In genomic region chr4:159158083-159158617, GRCh38 we compare ENCODE assay signal across 23 cellular contexts. TPM values are rescaled to one million over a fixed set of nuclear protein-coding genes. Genes with fewer than 3 reads are reported as not detected.
DNase-seq lines count a peak whose midpoint lies in the region; ATAC-seq and TF ChIP-seq lines count a peak whose summit lies in the region.
"Had no signal": no experiment of that assay in that cellular context is flagged by ENCODE, and none has a peak within 500 bp of the region (broad histone marks: within the 10 kb centered on the region; RNA-seq: fewer than 3 reads in every experiment).

No MANE protein-coding gene starts in this region.

- no peaks in the 10 kb centered on the region for H3K9me2 ChIP-seq in DOHH2 (replicated peaks; ENCODE audit: control insufficient read depth, low read length)

- H3K9me3 ChIP-seq in BLaER1 treated with 17β-estradiol and CSF1 and Interleukin-3, amounts not matched to agents 10 nM and 100 nM (replicated peaks in 1 of 11) = no peaks in the 10 kb centered on the region
- H3K9me3 ChIP-seq in DOHH2 (ENCODE audit: control insufficient read depth, insufficient read depth, low read length) (no peaks in the 10 kb centered on the region), endodermal cell (ENCODE audit: control insufficient read depth, low read length) (no peaks in the 10 kb centered on the region)

- H3K36me3 Mint-ChIP-seq in endodermal cell (ENCODE audit: low read depth) = no peaks in the 10 kb centered on the region
- H3K36me3 Mint-ChIP-seq: CD14-positive monocyte, T-cell had no signal

- ATAC-seq in HG03432 (IDR thresholded peaks at IDR 0.05; ENCODE audit: unreplicated experiment) (no peak), GM19324 (IDR thresholded peaks at IDR 0.05; ENCODE audit: low FRiP score, unreplicated experiment) (no peak), HG03457 (IDR thresholded peaks at IDR 0.05; ENCODE audit: unreplicated experiment) (no peak)
- ATAC-seq: HepG2, Panc1, T-cell had no signal

- H3K27ac ChIP-seq in BLaER1 treated with 17β-estradiol and CSF1 and Interleukin-3, amounts not matched to agents 10 nM and 100 nM = peak overlapping the region in 5 of 11 experiments; percentile 41 to 61 (median 50); a peak in 7 of 22 replicates
- H3K27ac ChIP-seq in DOHH2 (ENCODE audit: low read depth, low read length) = no peak overlapping the region
- no peak overlapping the region for H3K27ac ChIP-seq in endodermal cell (ENCODE audit: low read depth, low read length)
- H3K27ac ChIP-seq: RWPE1 had no signal

- peaks cover 0 to 96% (median 37%) of the 10 kb centered on the region in 11 experiments; a peak in 12 of 22 replicates for H4K20me1 ChIP-seq in BLaER1 treated with 17β-estradiol and CSF1 and Interleukin-3, amounts not matched to agents 10 nM and 100 nM
- no peaks in the 10 kb centered on the region for H4K20me1 ChIP-seq in DOHH2 (ENCODE audit: control insufficient read depth, insufficient read depth, low read depth, low read length)

- H3K27me3 Mint-ChIP-seq in endodermal cell (ENCODE audit: insufficient read depth) = no peaks in the 10 kb centered on the region
- H3K27me3 Mint-ChIP-seq: T-cell had no signal

- peaks cover 42% of the 10 kb centered on the region for H3K4me1 Mint-ChIP-seq in endodermal cell

- no peak overlapping the region for H3K4me3 ChIP-seq in BLaER1 treated with 17β-estradiol and CSF1 and Interleukin-3, amounts not matched to agents 10 nM and 100 nM
- no peak overlapping the region for H3K4me3 ChIP-seq in DOHH2 (ENCODE audit: low read length)
- H3K4me3 ChIP-seq in endodermal cell (ENCODE audit: low read length) = no peak overlapping the region

- no peaks in the 10 kb centered on the region for H3K27me3 ChIP-seq in BLaER1 treated with 17β-estradiol and CSF1 and Interleukin-3, amounts not matched to agents 10 nM and 100 nM
- H3K27me3 ChIP-seq in DOHH2 (ENCODE audit: control insufficient read depth, low read length) (no peaks in the 10 kb centered on the region), endodermal cell (ENCODE audit: control insufficient read depth, insufficient read depth, low read length, poor library complexity, severe bottlenecking) (no peaks in the 10 kb centered on the region)

- H3K27ac Mint-ChIP-seq in endodermal cell = peak overlapping the region; percentile 7
- H3K27ac Mint-ChIP-seq: T-cell had no signal

- H3K9ac ChIP-seq in BLaER1 treated with 17β-estradiol and CSF1 and Interleukin-3, amounts not matched to agents 10 nM and 100 nM = no peak overlapping the region
- no peak overlapping the region for H3K9ac ChIP-seq in endodermal cell (ENCODE audit: extremely low read depth, low read length, poor library complexity, severe bottlenecking)

- no peak for TF ChIP-seq CTCF in DOHH2 (IDR thresholded peaks at IDR 0.05; ENCODE audit: low read depth, low read length, poor library complexity, severe bottlenecking)
- TF ChIP-seq CTCF in endodermal cell (conservative IDR thresholded peaks at IDR 0.05) = no peak

- H3K79me2 ChIP-seq in DOHH2 (ENCODE audit: control insufficient read depth, low read length) = peaks cover 70% of the 10 kb centered on the region

- peaks cover 28 to 57% (median 35%) of the 10 kb centered on the region in 10 experiments for H3K4me1 ChIP-seq in BLaER1 treated with 17β-estradiol and CSF1 and Interleukin-3, amounts not matched to agents 10 nM and 100 nM
- H3K4me1 ChIP-seq in DOHH2 (ENCODE audit: control insufficient read depth, low read length) = peaks cover 60% of the 10 kb centered on the region
- H3K4me1 ChIP-seq in endodermal cell (ENCODE audit: control insufficient read depth, insufficient read depth, low read length) = peaks cover 12% of the 10 kb centered on the region

- H3K4me2 ChIP-seq in BLaER1 treated with 17β-estradiol and CSF1 and Interleukin-3, amounts not matched to agents 10 nM and 100 nM = peak overlapping the region; percentile 8 to 79 (median 73); a peak in 18 of 22 replicates
- peak overlapping the region; percentile 73 for H3K4me2 ChIP-seq in DOHH2 (ENCODE audit: low read length)

- H3K4me3 Mint-ChIP-seq in endodermal cell = no peak overlapping the region
- H3K4me3 Mint-ChIP-seq: CD14-positive monocyte, T-cell had no signal

- 0 out of 2 replicates have a peak, but pooled peaks cover 3% of the 10 kb centered on the region for H3F3A ChIP-seq in DOHH2 (ENCODE audit: control insufficient read depth, insufficient read depth)

- DNase-seq in NCI-H146 treated with DMSO at 0.1 percent for 48 hours (lab: John Stamatoyannopoulos, UW; ENCODE audit: unreplicated experiment) (peak; percentile 32), endodermal cell (no peak)
- DNase-seq: Calu3, DMS153, HCEC 1CT, Kasumi-1, MV-4-11, NCI-H1105, NCI-H1694, NCI-H2029 treated with DMSO at 0.1 percent for 48 hours, NCI-H2171 treated with DMSO at 0.1 percent for 48 hours, NCI-H524 treated with DMSO at 0.1 percent for 48 hours, SHP77, T-cell had no signal

- H3K36me3 ChIP-seq in BLaER1 treated with 17β-estradiol and CSF1 and Interleukin-3, amounts not matched to agents 10 nM and 100 nM = no peaks in the 10 kb centered on the region
- no peaks in the 10 kb centered on the region for H3K36me3 ChIP-seq in DOHH2 (ENCODE audit: control insufficient read depth, low read length)
- H3K36me3 ChIP-seq in endodermal cell (ENCODE audit: control insufficient read depth, insufficient read depth, low read length) = no peaks in the 10 kb centered on the region

- H3K9me3 Mint-ChIP-seq in endodermal cell = no peaks in the 10 kb centered on the region
- H3K9me3 Mint-ChIP-seq: CD14-positive monocyte, T-cell had no signal

RNA-seq across cellular contexts. Expression of gene RAPGEF2, which starts 55.3 kb away (rescaled TPM):
- total RNA-seq in endodermal cell = 10 to 100 TPM; 63.4 to 78.2 TPM
- 39.0 TPM for polyA plus RNA-seq in endodermal cell (2013, experiment 1 of 2)
- 38.9 TPM for polyA plus RNA-seq in endodermal cell (2013, experiment 2 of 2)
